In genomic region chr1:205381305-205381704, GRCh38 we compare ENCODE assay signal across 31 cellular contexts. TPM values are rescaled to one million over a fixed set of nuclear protein-coding genes. Genes with fewer than 3 reads are reported as not detected.
DNase-seq lines count a peak whose midpoint lies in the region; ATAC-seq, FAIRE-seq and TF ChIP-seq lines count a peak whose summit lies in the region.
"Had no signal": no experiment of that assay in that cellular context is flagged by ENCODE, and none has a peak within 500 bp of the region (broad histone marks: within the 10 kb centered on the region; RNA-seq: fewer than 3 reads in every experiment).

No MANE protein-coding gene starts in this region.

- no peak for TF ChIP-seq CTCF in left lung (IDR thresholded peaks at IDR 0.05)
- TF ChIP-seq CTCF in pancreas (IDR thresholded peaks at IDR 0.05) = no peak
- TF ChIP-seq CTCF in hepatocyte (IDR thresholded peaks at IDR 0.05; ENCODE audit: poor library complexity) = no peak

- ATAC-seq in left lung (peak; percentile 61), pancreas (peak in 3 of 4 donors; percentile 35 to 73 (median 53)), GM18858 (IDR thresholded peaks at IDR 0.05; ENCODE audit: unreplicated experiment) (no peak)
- ATAC-seq: Right ventricle myocardium inferior, SK-N-SH treated with all-trans-retinoic acid at 6 μM for 48 hours had no signal

- intact Hi-C loops in left lung (cut with DNase I) = no loop called here
- intact Hi-C loops in pancreas (cut with DNase I) = no loop called here

- no peak overlapping the region for H3K4me2 ChIP-seq in hepatocyte
- H3K4me2 ChIP-seq: BLaER1, PC-9 had no signal

- no peak overlapping the region for H2AFZ ChIP-seq in hepatocyte
- H2AFZ ChIP-seq: PC-9 had no signal

- 79% methylated on average over 6 of the region's 6 CpGs for WGBS in pancreas, 2 donors
- 80% methylated on average over 6 of the region's 6 CpGs for WGBS in hepatocyte (ENCODE audit: low lambda C conversion rate, missing lambda C conversion rate)

- H3K27ac ChIP-seq in left lung (no peak overlapping the region), pancreas (no peak overlapping the region), hepatocyte (no peak overlapping the region)
- H3K27ac ChIP-seq: BLaER1, PC-9, SJCRH30 had no signal

- H3K36me3 ChIP-seq in left lung (no peaks in the 10 kb centered on the region), pancreas (no peaks in the 10 kb centered on the region), hepatocyte (replicated peaks; ENCODE audit: insufficient read depth, low read depth) (no peaks in the 10 kb centered on the region)
- H3K36me3 ChIP-seq: BLaER1, SJCRH30 had no signal

- no peaks in the 10 kb centered on the region for H4K20me1 ChIP-seq in hepatocyte (ENCODE audit: insufficient read depth, poor library complexity, severe bottlenecking)
- H4K20me1 ChIP-seq: BLaER1 had no signal

- H3K79me2 ChIP-seq in hepatocyte = no peaks in the 10 kb centered on the region

- H3K9me3 ChIP-seq in left lung = no peaks in the 10 kb centered on the region
- H3K9me3 ChIP-seq in pancreas = no peaks in the 10 kb centered on the region
- no peaks in the 10 kb centered on the region for H3K9me3 ChIP-seq in hepatocyte (ENCODE audit: low read depth)
- H3K9me3 ChIP-seq: BLaER1, SJCRH30 had no signal

- FAIRE-seq in pancreas (lab: Jason Lieb, UNC) = no peak
- FAIRE-seq: GM12892 had no signal

- H3K27me3 ChIP-seq in left lung (peaks cover 0 to 19% of the 10 kb centered on the region in 2 donors), pancreas (no peaks in the 10 kb centered on the region), hepatocyte (no peaks in the 10 kb centered on the region)
- H3K27me3 ChIP-seq: BLaER1 had no signal

- H3K4me1 ChIP-seq in left lung = no peaks in the 10 kb centered on the region
- peaks cover 0 to 5% (median 0%) of the 10 kb centered on the region in 3 donors for H3K4me1 ChIP-seq in pancreas
- no peaks in the 10 kb centered on the region for H3K4me1 ChIP-seq in hepatocyte (ENCODE audit: insufficient read depth)

- H3K4me3 ChIP-seq in left lung (no peak overlapping the region), pancreas (no peak overlapping the region), hepatocyte (no peak overlapping the region)
- H3K4me3 ChIP-seq: BLaER1, PC-9, SJCRH30 had no signal

- no peaks in the 10 kb centered on the region for H3K9me2 ChIP-seq in hepatocyte (replicated peaks; ENCODE audit: insufficient read depth)

- DNase-seq in ELF-1 (ENCODE audit: low read depth, low spot score) = peak; percentile 21
- DNase-seq in NCI-H2171 treated with DMSO at 0.1 percent for 48 hours (lab: John Stamatoyannopoulos, UW) = peak; percentile 49
- no peak for DNase-seq in left lung
- DNase-seq in pancreas = no peak
- no peak for DNase-seq in hepatocyte (ENCODE audit: low spot score)
- DNase-seq in inferior parietal cortex (ENCODE audit: extremely low spot score) = no peak
- DNase-seq: CD4-positive, CD25-positive, alpha-beta regulatory T cell; COR-L47; DMS79; EL; GF-D8; H7; Karpas-422; MV-4-11; NCI-H1105; NCI-H1436 treated with DMSO at 0.1 percent for 48 hours; NCI-H187 treated with DMSO at 0.1 percent for 48 hours; NCI-H446; NCI-H526; NCI-H82; PC-9; SJCRH30 had no signal

RNA-seq across cellular contexts. Expression of gene KLHDC8A, which starts 24.6 kb away (rescaled TPM):
- total RNA-seq in left lung (under 1 TPM in 1 of 2 donors, not detected in 1; 0.32 TPM), pancreas (1 to 10 TPM in 1 of 6 donors, under 1 TPM in 5; 0.28 to 1.5 (median 0.68) TPM), hepatocyte (0.28 and 0.40 TPM in 2 replicates)
- polyA plus RNA-seq in pancreas (1 to 10 TPM in 1 of 2 donors, under 1 TPM in 1; 0.99 to 5.4 TPM), hepatocyte (1.6 and 1.7 TPM in 2 replicates)
- total RNA-seq: A172; CD4-positive, CD25-positive, alpha-beta regulatory T cell; HT-29; PC-9; Right ventricle myocardium inferior; RPMI7951; SJCRH30 had no signal

RNA-seq across cellular contexts. Expression of gene LEMD1, which starts 40.6 kb away (rescaled TPM):
- total RNA-seq in left lung (1 to 10 TPM; 2.1 to 2.2 TPM), pancreas (under 1 TPM in 2 of 6 donors, not detected in 4; 0.28 to 0.32 TPM), hepatocyte (2.4 TPM in 1 of 2 replicates, not detected in the other)
- polyA plus RNA-seq in pancreas (not detected), hepatocyte (0.35 and 2.6 TPM in 2 replicates)
- total RNA-seq: CD4-positive, CD25-positive, alpha-beta regulatory T cell; Right ventricle myocardium inferior; RPMI7951 had no signal
- polyA plus RNA-seq: AG04450; CD4-positive, CD25-positive, alpha-beta regulatory T cell had no signal

RNA-seq across cellular contexts. Expression of gene NUAK2, which starts 59.8 kb away (rescaled TPM):
- 10 to 100 TPM; 10.3 to 12.3 TPM for total RNA-seq in left lung
- 10 to 100 TPM in 2 of 6 donors, 1 to 10 TPM in 4; 6.3 to 14.4 (median 8.6) TPM for total RNA-seq in pancreas
- 1 to 10 TPM; 7.9 to 9.5 TPM for polyA plus RNA-seq in pancreas
- 12.6 and 13.4 TPM in 2 replicates for total RNA-seq in hepatocyte
- polyA plus RNA-seq in hepatocyte = 20.7 and 22.5 TPM in 2 replicates

Comparison
In these comparisons a context has a peak if more than half of its experiments do, and no peak if none do; other contexts are left out.
1. DNase-seq: peak in ELF-1 (single experiment) and NCI-H2171 treated with DMSO at 0.1 percent for 48 hours (single experiment); none in left lung (0 of 2), pancreas (0 of 6), hepatocyte (single experiment) and inferior parietal cortex (single experiment).